18 cellular contexts compared by ENCODE assay signal in the genomic region with DNA sequence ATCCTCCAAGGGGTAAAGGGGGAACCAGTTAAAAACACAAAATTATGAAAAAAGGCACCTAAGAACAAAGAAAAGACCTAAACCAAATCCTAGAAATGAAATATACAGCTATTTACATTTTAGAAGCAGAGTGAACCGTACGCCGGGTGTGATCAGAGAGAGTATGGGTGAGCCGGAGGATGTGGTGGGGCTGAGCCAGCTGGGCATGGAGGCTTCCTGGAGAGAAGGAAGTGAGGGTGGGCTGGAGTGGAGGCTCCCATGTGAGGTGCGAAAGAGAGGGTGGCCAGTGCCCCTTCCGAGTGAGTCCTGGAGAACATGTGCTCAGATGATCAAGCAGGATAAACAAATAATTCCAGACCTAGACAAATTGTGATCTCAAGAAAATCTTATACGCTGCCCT.
DNase-seq lines count a peak whose midpoint lies in the region; ATAC-seq and TF ChIP-seq lines count a peak whose summit lies in the region.
"Had no signal": no experiment of that assay in that cellular context is flagged by ENCODE, and none has a peak within 500 bp of the region (broad histone marks: within the 10 kb centered on the region; RNA-seq: fewer than 3 reads in every experiment).

No MANE protein-coding gene starts in this region.

- H3K27me3 ChIP-seq in sigmoid colon: peaks cover 0 to 19% (median 0%) of the 10 kb centered on the region in 3 donors

- CTCF ChIA-PET in activated naive CD4-positive, alpha-beta T cell treated with anti-CD3 and anti-CD28 coated beads, Interleukin-2, amount 10 ng/mL, durations not matched to agents 7 days and 5 days (lab: Charles Lee): no interaction called here

- DNase-seq in activated naive CD4-positive, alpha-beta T cell treated with anti-CD3 and anti-CD28 coated beads, Interleukin-2, amount 10 ng/mL, durations not matched to agents 7 days and 5 days: peak; percentile 13
- DNase-seq in activated naive CD4-positive, alpha-beta T cell (lab: John Stamatoyannopoulos, UW): no peak
- DNase-seq in AG20443 (ENCODE audit: low spot score) (peak; percentile 5), sigmoid colon (peak; percentile 40), NCI-H446 (lab: John Stamatoyannopoulos, UW) (no peak), substantia nigra (lab: John Stamatoyannopoulos, UW) (no peak)
- peak; percentile 56 for DNase-seq in Jurkat, Clone E6-1 (ENCODE audit: low read depth, low spot score)
- DNase-seq: 8988T; CD4-positive, alpha-beta memory T cell; COR-L47; DMS153; DMS79 treated with DMSO at 0.1 percent for 48 hours; GDM1; H7 had no signal

- no peak for TF ChIP-seq CTCF in sigmoid colon (IDR thresholded peaks at IDR 0.05)

- peaks cover 46% of the 10 kb centered on the region for H3K27me3 Mint-ChIP-seq in activated naive CD4-positive, alpha-beta T cell treated with anti-CD3 and anti-CD28 coated beads, Interleukin-2, amount 10 ng/mL, durations not matched to agents 7 days and 5 days

- intact Hi-C loops in sigmoid colon (cut with DNase I): no loop called here

- no peak overlapping the region for H3K27ac ChIP-seq in sigmoid colon
- H3K27ac ChIP-seq in substantia nigra (ENCODE audit: low read depth, low read length, poor library complexity, severe bottlenecking): no peak overlapping the region
- H3K27ac ChIP-seq: C4-2B had no signal

- no peaks in the 10 kb centered on the region for H3K9me3 Mint-ChIP-seq in activated naive CD4-positive, alpha-beta T cell treated with anti-CD3 and anti-CD28 coated beads, Interleukin-2, amount 10 ng/mL, durations not matched to agents 7 days and 5 days

- no peaks in the 10 kb centered on the region for H3K9me3 ChIP-seq in sigmoid colon

- H3K27ac Mint-ChIP-seq in activated naive CD4-positive, alpha-beta T cell treated with anti-CD3 and anti-CD28 coated beads, Interleukin-2, amount 10 ng/mL, durations not matched to agents 7 days and 5 days: no peak overlapping the region
- H3K27ac Mint-ChIP-seq: GM23338 had no signal

- no peaks in the 10 kb centered on the region for H3K36me3 ChIP-seq in sigmoid colon

- TF ChIP-seq POLR2A in sigmoid colon (IDR thresholded peaks at IDR 0.05): no peak

- no peak for TF ChIP-seq EP300 in sigmoid colon (IDR thresholded peaks at IDR 0.05)

- no peaks in the 10 kb centered on the region for H3K4me1 ChIP-seq in sigmoid colon

- peaks cover 7% of the 10 kb centered on the region for H3K4me1 Mint-ChIP-seq in activated naive CD4-positive, alpha-beta T cell treated with anti-CD3 and anti-CD28 coated beads, Interleukin-2, amount 10 ng/mL, durations not matched to agents 7 days and 5 days
- H3K4me1 Mint-ChIP-seq: GM23338 had no signal

- no peaks in the 10 kb centered on the region for H3K36me3 Mint-ChIP-seq in activated naive CD4-positive, alpha-beta T cell treated with anti-CD3 and anti-CD28 coated beads, Interleukin-2, amount 10 ng/mL, durations not matched to agents 7 days and 5 days
- H3K36me3 Mint-ChIP-seq: CD4-positive, alpha-beta memory T cell had no signal

- 80 to 86% methylated on average over 7 of the region's 7 CpGs for WGBS in sigmoid colon, 2 donors

- H3K4me3 ChIP-seq in Jurkat, Clone E6-1 (ENCODE audit: low read length): no peak overlapping the region
- no peak overlapping the region for H3K4me3 ChIP-seq in sigmoid colon
- H3K4me3 ChIP-seq: GM23338 had no signal

- no peak for ATAC-seq in HG02571 (IDR thresholded peaks at IDR 0.05; ENCODE audit: unreplicated experiment)
- ATAC-seq: GM23338, HepG2 had no signal

- H3K4me3 Mint-ChIP-seq in activated naive CD4-positive, alpha-beta T cell treated with anti-CD3 and anti-CD28 coated beads, Interleukin-2, amount 10 ng/mL, durations not matched to agents 7 days and 5 days: no peak overlapping the region
- H3K4me3 Mint-ChIP-seq: CD4-positive, alpha-beta memory T cell; GM23338 had no signal

Comparison
In these comparisons a context has a peak if more than half of its experiments do, and no peak if none do; other contexts are left out.
1. DNase-seq: peak in activated naive CD4-positive, alpha-beta T cell treated with anti-CD3 and anti-CD28 coated beads, Interleukin-2, amount 10 ng/mL, durations not matched to agents 7 days and 5 days (single experiment), AG20443 (single experiment), Jurkat, Clone E6-1 (single experiment) and sigmoid colon (single experiment); none in activated naive CD4-positive, alpha-beta T cell (0 of 4), NCI-H446 (0 of 2) and substantia nigra (0 of 49).